In the genomic region with DNA sequence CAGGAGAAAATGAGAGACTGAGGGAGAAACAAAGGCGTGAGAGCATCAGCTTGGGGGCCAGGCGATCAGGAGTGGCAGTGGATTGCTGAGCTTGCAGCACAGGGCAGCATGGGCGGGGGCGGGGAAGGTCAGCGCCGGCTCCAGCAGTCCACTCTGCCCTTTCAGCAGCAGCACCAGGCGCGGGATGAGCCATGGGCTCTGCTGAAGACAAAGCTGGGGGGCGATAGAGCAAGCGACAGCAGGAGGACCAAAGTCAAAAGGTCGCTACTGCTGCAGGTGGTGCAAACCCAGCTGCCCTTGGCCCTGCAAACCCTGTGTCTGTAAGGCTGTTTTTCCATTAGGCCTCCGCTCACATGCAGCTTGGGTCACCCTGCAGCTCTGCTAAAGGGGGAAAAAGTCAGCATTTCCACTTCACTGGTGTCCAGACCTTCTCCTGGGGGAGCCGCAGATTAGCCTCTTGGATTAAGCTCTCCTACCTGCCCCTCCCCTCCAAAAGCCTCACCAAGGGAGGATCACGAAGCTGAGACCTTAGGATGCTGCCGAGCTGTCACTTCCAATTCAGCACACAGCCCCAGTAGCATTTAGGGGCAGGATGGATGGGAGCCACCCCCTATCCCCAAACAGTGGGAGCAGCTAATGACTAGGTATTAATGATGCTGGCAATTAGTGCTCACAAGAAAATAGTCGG, we compare ENCODE assay signal across 19 cellular contexts.
A peak's percentile ranks its signal among the peaks of the same experiment; 100 is the strongest.
DNase-seq lines count a peak whose midpoint lies in the region; ATAC-seq, FAIRE-seq and TF ChIP-seq lines count a peak whose summit lies in the region.
"Had no signal": no experiment of that assay in that cellular context is flagged by ENCODE, and none has a peak within 500 bp of the region (broad histone marks: within the 10 kb centered on the region; RNA-seq: fewer than 3 reads in every experiment).

No MANE protein-coding gene starts in this region.

- POLR2A ChIA-PET in activated CD8-positive, alpha-beta T cell treated with anti-CD3 and anti-CD28 coated beads, Interleukin-2, amount 10 ng/mL, durations not matched to agents 7 days and 5 days (lab: Charles Lee), result no interaction called here
- POLR2A ChIA-PET in activated CD8-positive, alpha-beta T cell treated with anti-CD3 and anti-CD28 coated beads for 36 hours (lab: Charles Lee), result no interaction called here
- POLR2A ChIA-PET in WTC11 (lab: Charles Lee), result interaction anchor here (0.6 kb wide), 2 partner anchors 88 to 201 kb away, joined by 3 to 4 read pairs; no protein-coding TSS in a partner anchor

- peaks cover 8% of the 10 kb centered on the region for H3K9me3 Mint-ChIP-seq in activated CD8-positive, alpha-beta T cell treated with anti-CD3 and anti-CD28 coated beads, Interleukin-2, amount 10 ng/mL, durations not matched to agents 7 days and 5 days (ENCODE audit: insufficient read depth)
- no peaks in the 10 kb centered on the region for H3K9me3 Mint-ChIP-seq in activated CD8-positive, alpha-beta T cell treated with anti-CD3 and anti-CD28 coated beads for 36 hours
- H3K9me3 Mint-ChIP-seq in WTC11 (peaks cover 7% of the 10 kb centered on the region; the same call in 1 of the 2 replicates), nephron progenitor cell (peaks cover 10% of the 10 kb centered on the region)

- H3K27me3 Mint-ChIP-seq in activated CD8-positive, alpha-beta T cell treated with anti-CD3 and anti-CD28 coated beads, Interleukin-2, amount 10 ng/mL, durations not matched to agents 7 days and 5 days (ENCODE audit: low read depth), result peaks cover 8% of the 10 kb centered on the region
- no peaks in the 10 kb centered on the region for H3K27me3 Mint-ChIP-seq in activated CD8-positive, alpha-beta T cell treated with anti-CD3 and anti-CD28 coated beads for 36 hours
- H3K27me3 Mint-ChIP-seq in WTC11 (ENCODE audit: low read depth) (no peaks in the 10 kb centered on the region; the same call in 1 of the 2 replicates), nephron progenitor cell (ENCODE audit: low read depth, poor library complexity) (peaks cover 12% of the 10 kb centered on the region)

- no peak overlapping the region for H3K4me3 Mint-ChIP-seq in activated CD8-positive, alpha-beta T cell treated with anti-CD3 and anti-CD28 coated beads, Interleukin-2, amount 10 ng/mL, durations not matched to agents 7 days and 5 days
- no peak overlapping the region for H3K4me3 Mint-ChIP-seq in activated CD8-positive, alpha-beta T cell treated with anti-CD3 and anti-CD28 coated beads for 36 hours
- no peak overlapping the region for H3K4me3 Mint-ChIP-seq in WTC11
- H3K4me3 Mint-ChIP-seq in nephron progenitor cell, result no peak overlapping the region

- no peak for TF ChIP-seq CTCF in activated CD8-positive, alpha-beta T cell treated with anti-CD3 and anti-CD28 coated beads for 36 hours (IDR thresholded peaks at IDR 0.05)
- TF ChIP-seq CTCF in D721Med (IDR thresholded peaks at IDR 0.05; ENCODE audit: insufficient read depth, missing control alignments) (no peak), WTC11 (IDR thresholded peaks at IDR 0.05) (no peak), nephron progenitor cell (IDR thresholded peaks at IDR 0.05) (no peak)

- ATAC-seq in activated CD8-positive, alpha-beta T cell treated with anti-CD3 and anti-CD28 coated beads, Interleukin-2, amount 10 ng/mL, durations not matched to agents 7 days and 5 days, result no peak
- ATAC-seq in activated CD8-positive, alpha-beta T cell treated with anti-CD3 and anti-CD28 coated beads for 36 hours, result no peak
- ATAC-seq in WTC11 (peak; percentile 17; the same call in 1 of the 2 replicates), GM21515 (IDR thresholded peaks at IDR 0.05; ENCODE audit: unreplicated experiment) (no peak), HG03432 (IDR thresholded peaks at IDR 0.05; ENCODE audit: unreplicated experiment) (no peak)
- ATAC-seq: K562 had no signal

- H3K36me3 Mint-ChIP-seq in activated CD8-positive, alpha-beta T cell treated with anti-CD3 and anti-CD28 coated beads, Interleukin-2, amount 10 ng/mL, durations not matched to agents 7 days and 5 days (ENCODE audit: low read depth), result peaks cover 32% of the 10 kb centered on the region
- H3K36me3 Mint-ChIP-seq in activated CD8-positive, alpha-beta T cell treated with anti-CD3 and anti-CD28 coated beads for 36 hours (ENCODE audit: low read depth), result no peaks in the 10 kb centered on the region
- 0 out of 2 replicates have a peak, but pooled peaks cover 4% of the 10 kb centered on the region for H3K36me3 Mint-ChIP-seq in WTC11
- peaks cover 71% of the 10 kb centered on the region for H3K36me3 Mint-ChIP-seq in nephron progenitor cell (ENCODE audit: low read depth)

- DNase-seq in activated CD8-positive, alpha-beta T cell treated with anti-CD3 and anti-CD28 coated beads, Interleukin-2, amount 10 ng/mL, durations not matched to agents 7 days and 5 days, result no peak
- no peak for DNase-seq in activated CD8-positive, alpha-beta T cell treated with anti-CD3 and anti-CD28 coated beads for 36 hours
- peak; percentile 66 for DNase-seq in D721Med (ENCODE audit: insufficient read length, low spot score)
- DNase-seq in WTC11 (ENCODE audit: low spot score), result no peak
- no peak for DNase-seq in nephron progenitor cell
- DNase-seq in activated CD4-positive, alpha-beta T cell treated with anti-CD3 and anti-CD28 coated beads for 4 hours, result no peak
- DNase-seq: AML-193; EL; GM23248; MG63; NCI-H1417; NCI-H1694 treated with DMSO at 0.1 percent for 48 hours; NCI-H2081 treated with DMSO at 0.1 percent for 48 hours; NCI-H446 treated with DMSO at 0.1 percent for 48 hours; NK-92 treated with Interleukin-12 subunit alpha and Interleukin-12 subunit beta, amount 100 ng/mL, for 24 hours; SJCRH30 had no signal

- FAIRE-seq in D721Med (lab: Jason Lieb, UNC), result no peak
- FAIRE-seq: K562 had no signal

- no peaks in the 10 kb centered on the region for H3K4me1 Mint-ChIP-seq in activated CD8-positive, alpha-beta T cell treated with anti-CD3 and anti-CD28 coated beads, Interleukin-2, amount 10 ng/mL, durations not matched to agents 7 days and 5 days (ENCODE audit: low read depth)
- H3K4me1 Mint-ChIP-seq in activated CD8-positive, alpha-beta T cell treated with anti-CD3 and anti-CD28 coated beads for 36 hours (ENCODE audit: low read depth), result no peaks in the 10 kb centered on the region
- H3K4me1 Mint-ChIP-seq in WTC11 (peaks cover 14% of the 10 kb centered on the region), nephron progenitor cell (peaks cover 35% of the 10 kb centered on the region)

- intact Hi-C loops in activated CD8-positive, alpha-beta T cell treated with anti-CD3 and anti-CD28 coated beads for 36 hours (cut with micrococcal nuclease), result no loop called here

- CTCF ChIA-PET in activated CD8-positive, alpha-beta T cell treated with anti-CD3 and anti-CD28 coated beads, Interleukin-2, amount 10 ng/mL, durations not matched to agents 7 days and 5 days (lab: Charles Lee), result no interaction called here
- CTCF ChIA-PET in activated CD8-positive, alpha-beta T cell treated with anti-CD3 and anti-CD28 coated beads for 36 hours (lab: Charles Lee), result no interaction called here
- CTCF ChIA-PET in WTC11 (lab: Charles Lee), result interaction anchor here (0.8 to 1.5 kb wide), 6 partner anchors 69 to 259 kb away, joined by 3 to 8 read pairs (median 4); no protein-coding TSS in a partner anchor

- H3K27ac Mint-ChIP-seq in activated CD8-positive, alpha-beta T cell treated with anti-CD3 and anti-CD28 coated beads, Interleukin-2, amount 10 ng/mL, durations not matched to agents 7 days and 5 days, result peak overlapping the region; percentile 17
- H3K27ac Mint-ChIP-seq in activated CD8-positive, alpha-beta T cell treated with anti-CD3 and anti-CD28 coated beads for 36 hours, result no peak overlapping the region
- H3K27ac Mint-ChIP-seq in WTC11, result no peak overlapping the region
- peak overlapping the region; percentile 78 for H3K27ac Mint-ChIP-seq in nephron progenitor cell

TF ChIP-seq in WTC11, 78 proteins besides CTCF, POLR2A, EP300 and RAD21:
- TF ChIP-seq SMAD3 (CRISPR knock-in tag; IDR thresholded peaks at IDR 0.05; ENCODE audit: borderline replicate concordance) (no peak), ZNF219 (CRISPR knock-in tag; IDR thresholded peaks at IDR 0.05; ENCODE audit: borderline replicate concordance) (no peak), ZNF138 (CRISPR knock-in tag; conservative IDR thresholded peaks at IDR 0.05) (no peak)
- TF ChIP-seq, protein P1, sequence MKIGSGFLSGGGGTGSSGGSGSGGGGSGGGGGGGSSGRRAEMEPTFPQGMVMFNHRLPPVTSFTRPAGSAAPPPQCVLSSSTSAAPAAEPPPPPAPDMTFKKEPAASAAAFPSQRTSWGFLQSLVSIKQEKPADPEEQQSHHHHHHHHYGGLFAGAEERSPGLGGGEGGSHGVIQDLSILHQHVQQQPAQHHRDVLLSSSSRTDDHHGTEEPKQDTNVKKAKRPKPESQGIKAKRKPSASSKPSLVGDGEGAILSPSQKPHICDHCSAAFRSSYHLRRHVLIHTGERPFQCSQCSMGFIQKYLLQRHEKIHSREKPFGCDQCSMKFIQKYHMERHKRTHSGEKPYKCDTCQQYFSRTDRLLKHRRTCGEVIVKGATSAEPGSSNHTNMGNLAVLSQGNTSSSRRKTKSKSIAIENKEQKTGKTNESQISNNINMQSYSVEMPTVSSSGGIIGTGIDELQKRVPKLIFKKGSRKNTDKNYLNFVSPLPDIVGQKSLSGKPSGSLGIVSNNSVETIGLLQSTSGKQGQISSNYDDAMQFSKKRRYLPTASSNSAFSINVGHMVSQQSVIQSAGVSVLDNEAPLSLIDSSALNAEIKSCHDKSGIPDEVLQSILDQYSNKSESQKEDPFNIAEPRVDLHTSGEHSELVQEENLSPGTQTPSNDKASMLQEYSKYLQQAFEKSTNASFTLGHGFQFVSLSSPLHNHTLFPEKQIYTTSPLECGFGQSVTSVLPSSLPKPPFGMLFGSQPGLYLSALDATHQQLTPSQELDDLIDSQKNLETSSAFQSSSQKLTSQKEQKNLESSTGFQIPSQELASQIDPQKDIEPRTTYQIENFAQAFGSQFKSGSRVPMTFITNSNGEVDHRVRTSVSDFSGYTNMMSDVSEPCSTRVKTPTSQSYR (CRISPR knock-in tag; IDR thresholded peaks at IDR 0.05), result no peak
- TF ChIP-seq, protein P2, sequence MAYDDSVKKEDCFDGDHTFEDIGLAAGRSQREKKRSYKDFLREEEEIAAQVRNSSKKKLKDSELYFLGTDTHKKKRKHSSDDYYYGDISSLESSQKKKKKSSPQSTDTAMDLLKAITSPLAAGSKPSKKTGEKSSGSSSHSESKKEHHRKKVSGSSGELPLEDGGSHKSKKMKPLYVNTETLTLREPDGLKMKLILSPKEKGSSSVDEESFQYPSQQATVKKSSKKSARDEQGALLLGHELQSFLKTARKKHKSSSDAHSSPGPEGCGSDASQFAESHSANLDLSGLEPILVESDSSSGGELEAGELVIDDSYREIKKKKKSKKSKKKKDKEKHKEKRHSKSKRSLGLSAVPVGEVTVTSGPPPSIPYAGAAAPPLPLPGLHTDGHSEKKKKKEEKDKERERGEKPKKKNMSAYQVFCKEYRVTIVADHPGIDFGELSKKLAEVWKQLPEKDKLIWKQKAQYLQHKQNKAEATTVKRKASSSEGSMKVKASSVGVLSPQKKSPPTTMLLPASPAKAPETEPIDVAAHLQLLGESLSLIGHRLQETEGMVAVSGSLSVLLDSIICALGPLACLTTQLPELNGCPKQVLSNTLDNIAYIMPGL (CRISPR knock-in tag; IDR thresholded peaks at IDR 0.05), result no peak
TF ChIP-seq in WTC11: peak in this region for 0.

Comparison
In these comparisons a context has a peak if more than half of its experiments do, and no peak if none do; other contexts are left out.
1. H3K27ac Mint-ChIP-seq: peak in activated CD8-positive, alpha-beta T cell treated with anti-CD3 and anti-CD28 coated beads, Interleukin-2, amount 10 ng/mL, durations not matched to agents 7 days and 5 days (single experiment) and nephron progenitor cell (single experiment); none in activated CD8-positive, alpha-beta T cell treated with anti-CD3 and anti-CD28 coated beads for 36 hours (single experiment) and WTC11 (single experiment).